28 cellular contexts compared by ENCODE assay signal in the genomic region with DNA sequence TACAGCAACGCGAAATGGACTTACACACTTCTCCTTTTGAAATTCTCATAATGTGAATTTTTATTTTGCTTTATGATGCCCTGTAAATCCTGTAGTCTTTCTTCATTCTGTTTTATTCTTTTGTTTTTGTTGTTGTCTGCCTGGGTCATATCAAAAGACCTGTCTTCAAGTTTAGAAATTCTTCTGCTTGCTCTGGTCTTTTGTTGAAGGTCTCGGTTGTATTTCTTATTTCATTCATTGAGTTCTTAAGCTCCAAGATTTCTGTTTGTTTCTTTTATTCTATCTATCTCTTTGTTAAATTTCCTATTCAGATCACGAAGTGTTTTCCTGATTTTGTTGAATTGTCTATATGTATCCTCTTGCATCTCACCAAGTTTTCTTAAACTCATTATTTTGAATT.
"Had no signal": no experiment of that assay in that cellular context is flagged by ENCODE, and none has a peak within 500 bp of the region (broad histone marks: within the 10 kb centered on the region; RNA-seq: fewer than 3 reads in every experiment).

No MANE protein-coding gene starts in this region.

- H3K9me3 ChIP-seq: colonic mucosa had no signal

- H3K27ac ChIP-seq: colonic mucosa, coronary artery, dorsolateral prefrontal cortex, epithelial cell of prostate, esophagus muscularis mucosa, esophagus squamous epithelium, foreskin keratinocyte, gastrocnemius medialis, gastroesophageal sphincter, heart left ventricle, heart right ventricle had no signal

- ATAC-seq: effector memory CD8-positive, alpha-beta T cell; esophagus mucosa; foreskin keratinocyte; gastrocnemius medialis; gastroesophageal sphincter; heart left ventricle; heart right ventricle had no signal

- H3K27me3 ChIP-seq: colonic mucosa, dorsolateral prefrontal cortex, esophagus muscularis mucosa, foreskin keratinocyte, gastrocnemius medialis, gastroesophageal sphincter, heart left ventricle, heart right ventricle had no signal

- H3K36me3 ChIP-seq: colonic mucosa, esophagus muscularis mucosa, esophagus squamous epithelium, gastrocnemius medialis, gastroesophageal sphincter, heart left ventricle, heart right ventricle had no signal

- DNase-seq: colonic mucosa; cortex of kidney; dermis blood vessel endothelial cell; dorsolateral prefrontal cortex; effector CD4-positive, alpha-beta T cell; effector CD8-positive, alpha-beta T cell; effector memory CD4-positive, alpha-beta T cell; effector memory CD8-positive, alpha-beta T cell; endodermal cell; erythroblast; esophagus squamous epithelium; foreskin fibroblast; foreskin keratinocyte; foreskin melanocyte; gastrocnemius medialis; glutamatergic neuron; head of caudate nucleus; heart left ventricle; heart right ventricle had no signal

- FAIRE-seq: colon, endometrium, endothelial cell of umbilical vein, frontal cortex had no signal

- H3K4me3 ChIP-seq: colonic mucosa, coronary artery, dorsolateral prefrontal cortex, esophagus muscularis mucosa, esophagus squamous epithelium, gastrocnemius medialis, gastroesophageal sphincter, heart left ventricle, heart right ventricle had no signal
